9 cellular contexts compared by ENCODE assay signal in the genomic region with DNA sequence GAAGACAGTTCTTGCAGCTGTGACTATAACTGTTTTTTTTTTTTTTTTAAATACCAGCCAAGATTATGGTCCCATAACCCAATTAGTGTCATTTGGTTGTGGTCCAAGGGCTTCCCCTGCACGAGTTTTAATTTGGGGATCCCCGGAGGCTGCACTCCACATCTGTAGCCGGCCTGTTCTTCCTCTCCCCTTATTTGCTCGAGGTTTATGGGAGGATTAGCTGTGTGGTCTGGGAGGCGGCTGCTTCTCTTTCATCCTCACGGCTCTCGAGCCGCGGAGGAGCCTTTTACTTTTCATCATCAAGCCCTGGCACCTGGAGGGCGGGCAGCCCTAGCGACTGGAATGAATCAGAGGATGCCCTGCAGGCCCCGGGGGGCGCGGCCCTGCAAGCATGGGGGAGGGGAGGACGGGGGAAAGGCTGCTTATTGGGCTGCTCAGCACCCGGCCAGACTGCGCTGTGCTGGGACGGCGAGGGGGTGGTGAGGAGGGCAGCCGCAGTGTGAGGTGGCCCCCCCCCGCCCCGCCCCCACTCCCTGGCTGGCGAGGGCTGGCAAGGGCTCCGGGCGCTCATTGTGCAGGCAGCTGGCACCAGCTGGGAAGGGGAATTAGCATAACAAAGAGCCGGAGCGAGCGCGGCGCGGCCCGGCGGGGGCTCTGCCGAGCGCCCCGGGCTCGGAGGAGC. TPM values are rescaled to one million over a fixed set of nuclear protein-coding genes. Genes with fewer than 3 reads are reported as not detected.
DNase-seq lines count a peak whose midpoint lies in the region; ATAC-seq and TF ChIP-seq lines count a peak whose summit lies in the region.
"Had no signal": no experiment of that assay in that cellular context is flagged by ENCODE, and none has a peak within 500 bp of the region (broad histone marks: within the 10 kb centered on the region; RNA-seq: fewer than 3 reads in every experiment).

No MANE protein-coding gene starts in this region.

- POLR2A ChIA-PET in WTC11 (lab: Charles Lee), result interaction anchor here (0.9 to 3.2 kb wide), 6 partner anchors 11 to 95 kb away, joined by 3 to 25 read pairs (median 6); a partner anchor contains a TSS

- H3K27ac Mint-ChIP-seq in activated CD4-positive, alpha-beta T cell treated with anti-CD3 and anti-CD28 coated beads, Interleukin-2, amount 10 ng/mL, durations not matched to agents 24 days and 14 days, result peak overlapping the region; percentile 49
- H3K27ac Mint-ChIP-seq in WTC11, result peak overlapping the region; percentile 53
- H3K27ac Mint-ChIP-seq: CD4-positive, CD25-positive, alpha-beta regulatory T cell had no signal

- no peaks in the 10 kb centered on the region for H3K9me3 Mint-ChIP-seq in activated CD4-positive, alpha-beta T cell treated with anti-CD3 and anti-CD28 coated beads, Interleukin-2, amount 10 ng/mL, durations not matched to agents 24 days and 14 days
- no peaks in the 10 kb centered on the region for H3K9me3 Mint-ChIP-seq in WTC11

- TF ChIP-seq EP300 in neural cell (conservative IDR thresholded peaks at IDR 0.05; ENCODE audit: poor library complexity, severe bottlenecking), result peak; percentile 36

- peak overlapping the region; percentile 84 for H3K4me2 ChIP-seq in neural cell (ENCODE audit: low read length)

- intact Hi-C loops in activated CD4-positive, alpha-beta T cell treated with anti-CD3 and anti-CD28 coated beads, Interleukin-2, amount 10 ng/mL, durations not matched to agents 24 days and 14 days (cut with micrococcal nuclease), result no loop called here

- peak overlapping the region; percentile 99 for H2AFZ ChIP-seq in neural cell (ENCODE audit: low read depth, low read length)

- no peaks in the 10 kb centered on the region for H4K20me1 ChIP-seq in neural cell (ENCODE audit: insufficient read depth)

- H3K79me2 ChIP-seq in neural cell (replicated peaks; ENCODE audit: insufficient read depth, low read length), result no peaks in the 10 kb centered on the region

- H3K4me1 Mint-ChIP-seq in activated CD4-positive, alpha-beta T cell treated with anti-CD3 and anti-CD28 coated beads, Interleukin-2, amount 10 ng/mL, durations not matched to agents 24 days and 14 days, result peaks cover 8% of the 10 kb centered on the region
- peaks cover 39% of the 10 kb centered on the region for H3K4me1 Mint-ChIP-seq in WTC11

- no peak for DNase-seq in activated CD4-positive, alpha-beta T cell treated with anti-CD3 and anti-CD28 coated beads, Interleukin-2, amount 10 ng/mL, durations not matched to agents 24 days and 14 days
- no peak for DNase-seq in activated CD4-positive, alpha-beta T cell treated with anti-CD3 and anti-CD28 coated beads for 1 hour
- DNase-seq in NCI-H1694 (lab: John Stamatoyannopoulos, UW) (peak; percentile 87), WTC11 (ENCODE audit: low spot score) (peak; percentile 79), fibroblast of the aortic adventitia (ENCODE audit: low read depth) (no peak)
- DNase-seq: CD4-positive, CD25-positive, alpha-beta regulatory T cell had no signal

- peaks cover 74% of the 10 kb centered on the region for H3K27me3 Mint-ChIP-seq in activated CD4-positive, alpha-beta T cell treated with anti-CD3 and anti-CD28 coated beads, Interleukin-2, amount 10 ng/mL, durations not matched to agents 24 days and 14 days
- peaks cover 17% of the 10 kb centered on the region for H3K27me3 Mint-ChIP-seq in WTC11 (ENCODE audit: low read depth)

- no peak for TF ChIP-seq RAD21 in neural cell (conservative IDR thresholded peaks at IDR 0.05)

- peak overlapping the region; percentile 48 for H3K4me3 Mint-ChIP-seq in activated CD4-positive, alpha-beta T cell treated with anti-CD3 and anti-CD28 coated beads, Interleukin-2, amount 10 ng/mL, durations not matched to agents 24 days and 14 days
- peak overlapping the region; percentile 72 for H3K4me3 Mint-ChIP-seq in WTC11

- H3K36me3 ChIP-seq in neural cell (ENCODE audit: insufficient read depth, low read length), result no peaks in the 10 kb centered on the region

- H3K9ac ChIP-seq in neural cell (ENCODE audit: low read length), result peak overlapping the region; percentile 83

- H3F3A ChIP-seq in neural cell (ENCODE audit: insufficient read depth, low read length, poor library complexity, severe bottlenecking), result no peaks in the 10 kb centered on the region

- H3K4me3 ChIP-seq in fibroblast of the aortic adventitia (ENCODE audit: low read depth, low read length), result peak overlapping the region; percentile 47
- H3K4me3 ChIP-seq in neural cell (ENCODE audit: low read length), result peak overlapping the region; percentile 62

- no peaks in the 10 kb centered on the region for H3K9me2 ChIP-seq in neural cell (ENCODE audit: insufficient read depth, low read length)

- ATAC-seq in WTC11 (peak; percentile 52), GM19328 (IDR thresholded peaks at IDR 0.05; ENCODE audit: unreplicated experiment) (no peak), HG03439 (IDR thresholded peaks at IDR 0.05; ENCODE audit: unreplicated experiment) (no peak)

- peak overlapping the region; percentile 93 for H3K27ac ChIP-seq in neural cell (ENCODE audit: low read length)

- TF ChIP-seq CTCF in WTC11 (IDR thresholded peaks at IDR 0.05) (no peak), fibroblast of the aortic adventitia (IDR thresholded peaks at IDR 0.05; ENCODE audit: insufficient read depth, low read length) (no peak), neural cell (IDR thresholded peaks at IDR 0.05; ENCODE audit: poor library complexity, severe bottlenecking) (no peak)

- peaks cover 2% of the 10 kb centered on the region for H3K36me3 Mint-ChIP-seq in activated CD4-positive, alpha-beta T cell treated with anti-CD3 and anti-CD28 coated beads, Interleukin-2, amount 10 ng/mL, durations not matched to agents 24 days and 14 days (ENCODE audit: low read depth)
- no peaks in the 10 kb centered on the region for H3K36me3 Mint-ChIP-seq in WTC11
- H3K36me3 Mint-ChIP-seq: CD4-positive, CD25-positive, alpha-beta regulatory T cell had no signal

- H3K27me3 ChIP-seq in neural cell (ENCODE audit: insufficient read depth, low read depth, low read length), result no peaks in the 10 kb centered on the region

- no peaks in the 10 kb centered on the region for H3K9me3 ChIP-seq in neural cell (ENCODE audit: low read length)

- CTCF ChIA-PET in WTC11 (lab: Charles Lee), result interaction anchor here (0.6 to 2.1 kb wide), 9 partner anchors 14 to 123 kb away, joined by 3 to 10 read pairs (median 4); no protein-coding TSS in a partner anchor

TF ChIP-seq in WTC11, 78 proteins besides CTCF, POLR2A, EP300 and RAD21 (continues in another document):
- no peak for TF ChIP-seq GRHL2 (CRISPR knock-in tag; IDR thresholded peaks at IDR 0.05; ENCODE audit: insufficient replicate concordance, severe bottlenecking)
- 0 out of 2 replicates have a peak, but pooled peaks have one; percentile 4 for TF ChIP-seq ETV6 (CRISPR knock-in tag; IDR thresholded peaks at IDR 0.05)
- TF ChIP-seq ZNF671 (CRISPR knock-in tag; IDR thresholded peaks at IDR 0.05), result no peak
- TF ChIP-seq SP1 (CRISPR knock-in tag; conservative IDR thresholded peaks at IDR 0.05), result 0 out of 2 replicates have a peak, but pooled peaks have one; percentile 13
- TF ChIP-seq, protein P1, sequence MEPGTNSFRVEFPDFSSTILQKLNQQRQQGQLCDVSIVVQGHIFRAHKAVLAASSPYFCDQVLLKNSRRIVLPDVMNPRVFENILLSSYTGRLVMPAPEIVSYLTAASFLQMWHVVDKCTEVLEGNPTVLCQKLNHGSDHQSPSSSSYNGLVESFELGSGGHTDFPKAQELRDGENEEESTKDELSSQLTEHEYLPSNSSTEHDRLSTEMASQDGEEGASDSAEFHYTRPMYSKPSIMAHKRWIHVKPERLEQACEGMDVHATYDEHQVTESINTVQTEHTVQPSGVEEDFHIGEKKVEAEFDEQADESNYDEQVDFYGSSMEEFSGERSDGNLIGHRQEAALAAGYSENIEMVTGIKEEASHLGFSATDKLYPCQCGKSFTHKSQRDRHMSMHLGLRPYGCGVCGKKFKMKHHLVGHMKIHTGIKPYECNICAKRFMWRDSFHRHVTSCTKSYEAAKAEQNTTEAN (CRISPR knock-in tag; IDR thresholded peaks at IDR 0.05), result 0 out of 2 replicates have a peak, but pooled peaks have one; percentile 45

TF ChIP-seq in neural cell, 6 proteins besides CTCF, POLR2A, EP300 and RAD21:
- TF ChIP-seq POLR2AphosphoS5 (IDR thresholded peaks at IDR 0.05) (peak; percentile 0), EZH2 (IDR thresholded peaks at IDR 0.05; ENCODE audit: borderline replicate concordance, insufficient read depth, low read length, poor library complexity, severe bottlenecking) (no peak)
- TF ChIP-seq, protein P2, sequence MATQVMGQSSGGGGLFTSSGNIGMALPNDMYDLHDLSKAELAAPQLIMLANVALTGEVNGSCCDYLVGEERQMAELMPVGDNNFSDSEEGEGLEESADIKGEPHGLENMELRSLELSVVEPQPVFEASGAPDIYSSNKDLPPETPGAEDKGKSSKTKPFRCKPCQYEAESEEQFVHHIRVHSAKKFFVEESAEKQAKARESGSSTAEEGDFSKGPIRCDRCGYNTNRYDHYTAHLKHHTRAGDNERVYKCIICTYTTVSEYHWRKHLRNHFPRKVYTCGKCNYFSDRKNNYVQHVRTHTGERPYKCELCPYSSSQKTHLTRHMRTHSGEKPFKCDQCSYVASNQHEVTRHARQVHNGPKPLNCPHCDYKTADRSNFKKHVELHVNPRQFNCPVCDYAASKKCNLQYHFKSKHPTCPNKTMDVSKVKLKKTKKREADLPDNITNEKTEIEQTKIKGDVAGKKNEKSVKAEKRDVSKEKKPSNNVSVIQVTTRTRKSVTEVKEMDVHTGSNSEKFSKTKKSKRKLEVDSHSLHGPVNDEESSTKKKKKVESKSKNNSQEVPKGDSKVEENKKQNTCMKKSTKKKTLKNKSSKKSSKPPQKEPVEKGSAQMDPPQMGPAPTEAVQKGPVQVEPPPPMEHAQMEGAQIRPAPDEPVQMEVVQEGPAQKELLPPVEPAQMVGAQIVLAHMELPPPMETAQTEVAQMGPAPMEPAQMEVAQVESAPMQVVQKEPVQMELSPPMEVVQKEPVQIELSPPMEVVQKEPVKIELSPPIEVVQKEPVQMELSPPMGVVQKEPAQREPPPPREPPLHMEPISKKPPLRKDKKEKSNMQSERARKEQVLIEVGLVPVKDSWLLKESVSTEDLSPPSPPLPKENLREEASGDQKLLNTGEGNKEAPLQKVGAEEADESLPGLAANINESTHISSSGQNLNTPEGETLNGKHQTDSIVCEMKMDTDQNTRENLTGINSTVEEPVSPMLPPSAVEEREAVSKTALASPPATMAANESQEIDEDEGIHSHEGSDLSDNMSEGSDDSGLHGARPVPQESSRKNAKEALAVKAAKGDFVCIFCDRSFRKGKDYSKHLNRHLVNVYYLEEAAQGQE (IDR thresholded peaks at IDR 0.05; ENCODE audit: borderline replicate concordance), result no peak

RNA-seq across cellular contexts. Expression of a gene that starts 18.5 kb away (rescaled TPM):
- not detected in 2 replicates for total RNA-seq in activated CD4-positive, alpha-beta T cell treated with anti-CD3 and anti-CD28 coated beads, Interleukin-2, amount 10 ng/mL, durations not matched to agents 24 days and 14 days
- total RNA-seq in WTC11 (2021) (2.7 to 4.6 TPM (median 2.8 TPM) in 3 replicates), fibroblast of the aortic adventitia (ENCODE audit: low replicate concordance) (16.7 TPM in 1 of 2 replicates, not detected in the other)
- 41.4 and 42.9 TPM in 2 replicates for polyA plus RNA-seq in neural cell
- polyA minus RNA-seq in neural cell, result 82.3 and 82.9 TPM in 2 replicates
- total RNA-seq: CD4-positive, CD25-positive, alpha-beta regulatory T cell had no signal
- polyA plus RNA-seq: CD4-positive, CD25-positive, alpha-beta regulatory T cell had no signal

Comparison
In these comparisons a context has a peak if more than half of its experiments do, and no peak if none do; other contexts are left out.
1. DNase-seq: peak in NCI-H1694 (single experiment) and WTC11 (single experiment); none in activated CD4-positive, alpha-beta T cell treated with anti-CD3 and anti-CD28 coated beads, Interleukin-2, amount 10 ng/mL, durations not matched to agents 24 days and 14 days (single experiment), activated CD4-positive, alpha-beta T cell treated with anti-CD3 and anti-CD28 coated beads for 1 hour (single experiment) and fibroblast of the aortic adventitia (single experiment).